26 cellular contexts compared by ENCODE assay signal in the genomic region with DNA sequence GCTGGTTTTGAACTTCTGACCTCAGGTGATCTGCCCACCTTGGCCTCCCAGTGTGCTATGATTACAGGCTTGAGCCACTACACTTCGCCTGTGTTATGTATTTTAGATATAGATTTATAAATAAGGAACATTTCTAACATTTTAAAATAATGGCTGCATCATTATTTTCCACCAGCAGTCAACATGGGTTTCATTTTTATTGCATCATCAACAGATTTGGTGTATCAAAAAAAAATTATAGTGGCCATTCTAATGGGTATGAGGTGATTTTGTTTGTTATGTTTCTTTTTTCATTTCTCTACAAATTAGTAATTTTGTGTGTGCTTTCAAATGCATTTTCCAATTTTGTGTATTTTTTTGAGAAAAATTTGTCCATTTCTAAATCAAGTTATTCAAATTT.
"Had no signal": no experiment of that assay in that cellular context is flagged by ENCODE, and none has a peak within 500 bp of the region (broad histone marks: within the 10 kb centered on the region; RNA-seq: fewer than 3 reads in every experiment).

No MANE protein-coding gene starts in this region.

- H3K4me3 ChIP-seq: left ventricle myocardium inferior, lung, neural progenitor cell, right atrium auricular region, skin epidermis, spleen, suprapubic skin, thoracic aorta, tibial artery, upper lobe of right lung had no signal

- H3K4me1 Mint-ChIP-seq: mesothelial cell of epicardium; natural killer cell; nephron progenitor cell; neural progenitor cell; stimulated activated effector memory CD8-positive, alpha-beta T cell treated with anti-CD3 and anti-CD28 coated beads, Interleukin-12 subunit alpha, Interleukin-12 subunit beta, amount 100 ng/mL, for 72 hours had no signal

- H3K27me3 Mint-ChIP-seq: naive B cell; progenitor cell of endocrine pancreas; stimulated activated naive CD8-positive, alpha-beta T cell treated with anti-CD3 and anti-CD28 coated beads, Interleukin-15, Interleukin-2, amounts not matched to agents 100 ng/mL and 50 ng/mL, for 24 hours had no signal

- DNase-seq: hippocampal formation; left ventricle myocardium inferior; mesendoderm; naive B cell; natural killer cell; nephron progenitor cell; occipital lobe; spleen; stimulated activated CD4-positive, alpha-beta T cell treated with anti-CD3 and anti-CD28 coated beads, Interleukin-4, amount 100 ng/mL, for 24 hours; stimulated activated naive CD4-positive, alpha-beta T cell; tibial artery; trophoblast cell; upper lobe of right lung had no signal

- FAIRE-seq: urothelium cell line had no signal

- H3K4me3 Mint-ChIP-seq: mesothelial cell of epicardium; naive B cell; natural killer cell; nephron progenitor cell; neural progenitor cell; stimulated activated effector memory CD8-positive, alpha-beta T cell treated with anti-CD3 and anti-CD28 coated beads, Interleukin-12 subunit alpha, Interleukin-12 subunit beta, amount 100 ng/mL, for 72 hours; stimulated activated naive CD8-positive, alpha-beta T cell treated with anti-CD3 and anti-CD28 coated beads, Interleukin-15, Interleukin-2, amounts not matched to agents 100 ng/mL and 50 ng/mL, for 24 hours had no signal

- H3K27ac ChIP-seq: left ventricle myocardium inferior, neural progenitor cell, neutrophil, right atrium auricular region, skin epidermis, spleen, suprapubic skin, thoracic aorta, tibial artery, upper lobe of right lung had no signal

- H3K27ac Mint-ChIP-seq: mesothelial cell of epicardium; naive B cell; natural killer cell; nephron progenitor cell; neural progenitor cell; progenitor cell of endocrine pancreas; stimulated activated effector memory CD8-positive, alpha-beta T cell treated with anti-CD3 and anti-CD28 coated beads, Interleukin-12 subunit alpha, Interleukin-12 subunit beta, amount 100 ng/mL, for 72 hours; stimulated activated naive CD8-positive, alpha-beta T cell treated with anti-CD3 and anti-CD28 coated beads, Interleukin-15, Interleukin-2, amounts not matched to agents 100 ng/mL and 50 ng/mL, for 24 hours had no signal

- H3K9ac ChIP-seq: neural progenitor cell had no signal

- H3K4me1 ChIP-seq: left ventricle myocardium inferior, neural progenitor cell, right atrium auricular region, spleen, suprapubic skin, tibial artery, upper lobe of right lung had no signal

- H3K27me3 ChIP-seq: neural progenitor cell, neutrophil, right atrium auricular region, spleen, suprapubic skin, tibial artery, upper lobe of right lung had no signal

- ATAC-seq: natural killer cell; sciatic nerve; stimulated activated effector memory CD8-positive, alpha-beta T cell treated with anti-CD3 and anti-CD28 coated beads, Interleukin-12 subunit alpha, Interleukin-12 subunit beta, amount 100 ng/mL, for 72 hours; upper lobe of right lung had no signal

- H3K36me3 ChIP-seq: neutrophil had no signal
